8 cellular contexts compared by ENCODE assay signal in genomic region chr1:181485276-181486097, GRCh38. TPM values are rescaled to one million over a fixed set of nuclear protein-coding genes. Genes with fewer than 3 reads are reported as not detected.
A peak's percentile ranks its signal among the peaks of the same experiment; 100 is the strongest.
DNase-seq lines count a peak whose midpoint lies in the region; ATAC-seq and TF ChIP-seq lines count a peak whose summit lies in the region.

No MANE protein-coding gene starts in this region.

- peak; percentile 31 for DNase-seq in AG08396 (ENCODE audit: low spot score)
- DNase-seq in activated CD8-positive, alpha-beta T cell treated with anti-CD3 and anti-CD28 coated beads for 36 hours, result peak; percentile 27
- DNase-seq in mesothelial cell of epicardium (ENCODE audit: low spot score in 2 of 2, unreplicated experiment in 2 of 2), result peak in 1 of 2 experiments; percentile 50
- DNase-seq in posterior vena cava (ENCODE audit: low spot score), result no peak
- no peak for DNase-seq in tibial artery
- DNase-seq in LoVo (ENCODE audit: low spot score), result no peak

- H3K4me1 Mint-ChIP-seq in activated CD8-positive, alpha-beta T cell treated with anti-CD3 and anti-CD28 coated beads for 36 hours (ENCODE audit: low read depth), result peaks cover 15% of the 10 kb centered on the region
- H3K4me1 Mint-ChIP-seq in mesothelial cell of epicardium, result peaks cover 18% of the 10 kb centered on the region

- no peaks in the 10 kb centered on the region for H3K36me3 Mint-ChIP-seq in activated CD8-positive, alpha-beta T cell treated with anti-CD3 and anti-CD28 coated beads for 36 hours (ENCODE audit: low read depth)
- no peaks in the 10 kb centered on the region for H3K36me3 Mint-ChIP-seq in mesothelial cell of epicardium

- H3K4me3 Mint-ChIP-seq in activated CD8-positive, alpha-beta T cell treated with anti-CD3 and anti-CD28 coated beads for 36 hours, result no peak overlapping the region
- peak overlapping the region; percentile 20 for H3K4me3 Mint-ChIP-seq in mesothelial cell of epicardium

- peaks cover 73% of the 10 kb centered on the region for H3K27me3 Mint-ChIP-seq in activated CD8-positive, alpha-beta T cell treated with anti-CD3 and anti-CD28 coated beads for 36 hours
- peaks cover 99% of the 10 kb centered on the region for H3K27me3 Mint-ChIP-seq in mesothelial cell of epicardium (ENCODE audit: low read depth)

- no peak overlapping the region for H3K4me3 ChIP-seq in tibial artery

- H3K4me1 ChIP-seq in tibial artery, result peaks cover 0 to 22% (median 10%) of the 10 kb centered on the region in 4 donors

- no peaks in the 10 kb centered on the region for H3K36me3 ChIP-seq in tibial artery

- no peak overlapping the region for H3K27ac Mint-ChIP-seq in activated CD8-positive, alpha-beta T cell treated with anti-CD3 and anti-CD28 coated beads for 36 hours
- H3K27ac Mint-ChIP-seq in mesothelial cell of epicardium, result no peak overlapping the region

- H3K27ac ChIP-seq in tibial artery, result no peak overlapping the region

- intact Hi-C loops in activated CD8-positive, alpha-beta T cell treated with anti-CD3 and anti-CD28 coated beads for 36 hours (cut with micrococcal nuclease), result no loop called here
- intact Hi-C loops in posterior vena cava (cut with DNase I) (loop anchor here in 1 of 2 donors (10.0 kb wide), 1 partner anchor 189 kb away; no protein-coding TSS in a partner anchor), tibial artery (cut with DNase I; ENCODE audit: low total_unique reads) (loop anchor here (10.0 kb wide), 1 partner anchor 569 kb away; no protein-coding TSS in a partner anchor)

- ATAC-seq in GM18867 (IDR thresholded peaks at IDR 0.05; ENCODE audit: unreplicated experiment) (peak; percentile 62), HG03175 (IDR thresholded peaks at IDR 0.05; ENCODE audit: unreplicated experiment) (peak; percentile 60)
- peak; percentile 45 for ATAC-seq in activated CD8-positive, alpha-beta T cell treated with anti-CD3 and anti-CD28 coated beads for 36 hours

- CTCF ChIA-PET in activated CD8-positive, alpha-beta T cell treated with anti-CD3 and anti-CD28 coated beads for 36 hours (lab: Charles Lee), result interaction anchor here (1.5 kb wide), 2 partner anchors 452 to 595 kb away, joined by 4 to 6 read pairs; no protein-coding TSS in a partner anchor

- POLR2A ChIA-PET in activated CD8-positive, alpha-beta T cell treated with anti-CD3 and anti-CD28 coated beads for 36 hours (lab: Charles Lee), result no interaction called here

- no peaks in the 10 kb centered on the region for H3K9me3 ChIP-seq in tibial artery

- peaks cover 0 to 93% of the 10 kb centered on the region in 2 donors for H3K27me3 ChIP-seq in tibial artery

- no peaks in the 10 kb centered on the region for H3K9me3 Mint-ChIP-seq in activated CD8-positive, alpha-beta T cell treated with anti-CD3 and anti-CD28 coated beads for 36 hours
- H3K9me3 Mint-ChIP-seq in mesothelial cell of epicardium, result no peaks in the 10 kb centered on the region

- no peak for TF ChIP-seq CTCF in activated CD8-positive, alpha-beta T cell treated with anti-CD3 and anti-CD28 coated beads for 36 hours (IDR thresholded peaks at IDR 0.05)
- TF ChIP-seq CTCF in mesothelial cell of epicardium (IDR thresholded peaks at IDR 0.05; ENCODE audit: unreplicated experiment), result no peak
- TF ChIP-seq CTCF in tibial artery (IDR thresholded peaks at IDR 0.05), result no peak

RNA-seq across cellular contexts. Expression of gene CACNA1E, which starts 2.2 kb away (rescaled TPM):
- not detected for total RNA-seq in activated CD8-positive, alpha-beta T cell treated with anti-CD3 and anti-CD28 coated beads for 36 hours
- total RNA-seq in mesothelial cell of epicardium, result 0.53 to 0.63 TPM (median 0.60 TPM) in 3 replicates
- under 1 TPM; 0.37 to 0.43 TPM for total RNA-seq in posterior vena cava

Comparison
In these comparisons a context has a peak if more than half of its experiments do, and no peak if none do; other contexts are left out.
1. DNase-seq: peak in AG08396 (single experiment) and activated CD8-positive, alpha-beta T cell treated with anti-CD3 and anti-CD28 coated beads for 36 hours (single experiment); none in posterior vena cava (single experiment), tibial artery (0 of 2) and LoVo (single experiment).
2. Peak in every context shown above with its lines, with median percentiles within 50 percentile points of each other: ATAC-seq.